20 cellular contexts compared by ENCODE assay signal in genomic region chr14:71482701-71483100, GRCh38.
A peak's percentile ranks its signal among the peaks of the same experiment; 100 is the strongest.
DNase-seq lines count a peak whose midpoint lies in the region; FAIRE-seq and TF ChIP-seq lines count a peak whose summit lies in the region.
"Had no signal": no experiment of that assay in that cellular context is flagged by ENCODE, and none has a peak within 500 bp of the region (broad histone marks: within the 10 kb centered on the region; RNA-seq: fewer than 3 reads in every experiment).

No MANE protein-coding gene starts in this region.

- no peaks in the 10 kb centered on the region for H3K36me3 ChIP-seq in astrocyte (ENCODE audit: insufficient read depth, low read length)
- H3K36me3 ChIP-seq: BE2C, MG63 had no signal

- H3K79me2 ChIP-seq in astrocyte (ENCODE audit: insufficient read depth, low read length): peaks cover 34% of the 10 kb centered on the region

- H3K27ac Mint-ChIP-seq in HFFc6: peak overlapping the region; percentile 40; the same call in 1 of the 2 replicates
- no peak overlapping the region for H3K27ac Mint-ChIP-seq in astrocyte (ENCODE audit: unreplicated experiment)
- H3K27ac Mint-ChIP-seq: CD4-positive, alpha-beta memory T cell had no signal

- TF ChIP-seq CTCF in HFFc6 (IDR thresholded peaks at IDR 0.05) (no peak), astrocyte (IDR thresholded peaks at IDR 0.05; ENCODE audit: insufficient read depth, low read depth, low read length) (no peak), fibroblast of the aortic adventitia (IDR thresholded peaks at IDR 0.05; ENCODE audit: insufficient read depth, low read length) (no peak), GM20000 (IDR thresholded peaks at IDR 0.05; ENCODE audit: extremely low read depth, missing control alignments) (no peak)

- H3K9me3 Mint-ChIP-seq in HFFc6 (no peaks in the 10 kb centered on the region), astrocyte (ENCODE audit: unreplicated experiment) (no peaks in the 10 kb centered on the region)
- H3K9me3 Mint-ChIP-seq: CD4-positive, alpha-beta memory T cell; GM23338 had no signal

- peaks cover 10% of the 10 kb centered on the region for H4K20me1 ChIP-seq in astrocyte (ENCODE audit: insufficient read depth, low read length)

- H3K4me1 Mint-ChIP-seq in HFFc6 (ENCODE audit: low read depth) (peaks cover 67% of the 10 kb centered on the region), astrocyte (ENCODE audit: low read depth, unreplicated experiment) (peaks cover 9% of the 10 kb centered on the region)

- no peak overlapping the region for H3K9ac ChIP-seq in astrocyte (ENCODE audit: low read length)
- H3K9ac ChIP-seq: KMS-11 had no signal

- no peak overlapping the region for H3K27ac ChIP-seq in astrocyte (ENCODE audit: low read depth, low read length)
- H3K27ac ChIP-seq: HL-60, KMS-11 had no signal

- H3K27me3 Mint-ChIP-seq in HFFc6 (ENCODE audit: insufficient read depth) (no peaks in the 10 kb centered on the region; the same call in 1 of the 2 replicates), astrocyte (ENCODE audit: low read depth, unreplicated experiment) (no peaks in the 10 kb centered on the region)
- H3K27me3 Mint-ChIP-seq: CD4-positive, alpha-beta memory T cell had no signal

- no peaks in the 10 kb centered on the region for H3K9me3 ChIP-seq in astrocyte (ENCODE audit: insufficient read depth, low read depth, low read length)
- H3K9me3 ChIP-seq: BE2C, MG63 had no signal

- no peak for FAIRE-seq in astrocyte (lab: Jason Lieb, UNC)
- FAIRE-seq: G401.6, GM12892, RCC 7860 had no signal

- H3K4me1 ChIP-seq in astrocyte (ENCODE audit: insufficient read depth, low read length): peaks cover 5% of the 10 kb centered on the region
- H3K4me1 ChIP-seq: BE2C had no signal

- no peak overlapping the region for H3K4me3 Mint-ChIP-seq in HFFc6
- H3K4me3 Mint-ChIP-seq in astrocyte (ENCODE audit: unreplicated experiment): no peak overlapping the region
- H3K4me3 Mint-ChIP-seq: CD4-positive, alpha-beta memory T cell; GM23338 had no signal

- DNase-seq in HFFc6 (no peak), astrocyte (ENCODE audit: low read depth) (peak; percentile 36), fibroblast of the aortic adventitia (ENCODE audit: low read depth) (peak; percentile 72), skeletal muscle cell (ENCODE audit: low read depth) (peak; percentile 54), Ammon's horn (ENCODE audit: low spot score) (no peak), foreskin melanocyte (no peak), GM20000 (ENCODE audit: low spot score) (no peak), dedifferentiated amniotic fluid mesenchymal stem cell (ENCODE audit: extremely low spot score) (no peak)
- DNase-seq: ACHN; BE2C; CD4-positive, alpha-beta memory T cell; MG63; NCI-H1694 treated with DMSO at 0.1 percent for 48 hours; SHP77 had no signal

- no peak overlapping the region for H3K4me3 ChIP-seq in astrocyte (ENCODE audit: insufficient read depth, low read depth, low read length)
- no peak overlapping the region for H3K4me3 ChIP-seq in fibroblast of the aortic adventitia (ENCODE audit: low read depth, low read length)
- H3K4me3 ChIP-seq in skeletal muscle cell (ENCODE audit: low read depth, low read length): no peak overlapping the region
- H3K4me3 ChIP-seq: GM23338, MG63 had no signal

- H3K27me3 ChIP-seq in astrocyte (ENCODE audit: insufficient read depth, low read length): no peaks in the 10 kb centered on the region
- H3K27me3 ChIP-seq: BE2C, MG63 had no signal

- no peak overlapping the region for H3K4me2 ChIP-seq in astrocyte (ENCODE audit: low read length)
- H3K4me2 ChIP-seq: GM23338, KMS-11 had no signal

- H3K36me3 Mint-ChIP-seq in HFFc6 (ENCODE audit: low read depth) (peaks cover 41% of the 10 kb centered on the region), astrocyte (ENCODE audit: low read depth, unreplicated experiment) (peaks cover 2% of the 10 kb centered on the region)

- no peak overlapping the region for H2AFZ ChIP-seq in astrocyte (ENCODE audit: low read depth, low read length)
- H2AFZ ChIP-seq: GM23338 had no signal

Comparison
In these comparisons a context has a peak if more than half of its experiments do, and no peak if none do; other contexts are left out.
1. DNase-seq: peak in astrocyte (single experiment), fibroblast of the aortic adventitia (single experiment) and skeletal muscle cell (single experiment); none in HFFc6 (single experiment), Ammon's horn (single experiment), foreskin melanocyte (single experiment), GM20000 (single experiment) and dedifferentiated amniotic fluid mesenchymal stem cell (single experiment).